ENCODE assay signal across 1 cellular context in genomic region chr20:33828326-33828834, GRCh38.
A peak's percentile ranks its signal among the peaks of the same experiment; 100 is the strongest.
TF ChIP-seq lines count a peak whose summit lies in the region.

No MANE protein-coding gene starts in this region.

TF ChIP-seq in HEK293, 187 proteins besides CTCF, POLR2A, EP300 and RAD21 (continued from another document):
- TF ChIP-seq, protein P1, sequence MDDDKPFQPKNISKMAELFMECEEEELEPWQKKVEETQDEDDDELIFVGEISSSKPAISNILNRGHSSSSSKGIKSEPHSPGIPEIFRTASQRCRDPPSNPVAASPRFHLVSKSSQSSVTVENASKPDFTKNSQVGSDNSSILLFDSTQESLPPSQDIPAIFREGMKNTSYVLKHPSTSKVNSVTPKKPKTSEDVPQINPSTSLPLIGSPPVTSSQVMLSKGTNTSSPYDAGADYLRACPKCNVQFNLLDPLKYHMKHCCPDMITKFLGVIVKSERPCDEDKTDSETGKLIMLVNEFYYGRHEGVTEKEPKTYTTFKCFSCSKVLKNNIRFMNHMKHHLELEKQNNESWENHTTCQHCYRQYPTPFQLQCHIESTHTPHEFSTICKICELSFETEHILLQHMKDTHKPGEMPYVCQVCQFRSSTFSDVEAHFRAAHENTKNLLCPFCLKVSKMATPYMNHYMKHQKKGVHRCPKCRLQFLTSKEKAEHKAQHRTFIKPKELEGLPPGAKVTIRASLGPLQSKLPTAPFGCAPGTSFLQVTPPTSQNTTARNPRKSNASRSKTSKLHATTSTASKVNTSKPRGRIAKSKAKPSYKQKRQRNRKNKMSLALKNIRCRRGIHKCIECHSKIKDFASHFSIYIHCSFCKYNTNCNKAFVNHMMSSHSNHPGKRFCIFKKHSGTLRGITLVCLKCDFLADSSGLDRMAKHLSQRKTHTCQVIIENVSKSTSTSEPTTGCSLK (tag by site-specific recombination; IDR thresholded peaks at IDR 0.05) = no peak
- no peak for TF ChIP-seq ZNF148 (tag by site-specific recombination; IDR thresholded peaks at IDR 0.05; ENCODE audit: borderline replicate concordance)
- TF ChIP-seq, protein P2, sequence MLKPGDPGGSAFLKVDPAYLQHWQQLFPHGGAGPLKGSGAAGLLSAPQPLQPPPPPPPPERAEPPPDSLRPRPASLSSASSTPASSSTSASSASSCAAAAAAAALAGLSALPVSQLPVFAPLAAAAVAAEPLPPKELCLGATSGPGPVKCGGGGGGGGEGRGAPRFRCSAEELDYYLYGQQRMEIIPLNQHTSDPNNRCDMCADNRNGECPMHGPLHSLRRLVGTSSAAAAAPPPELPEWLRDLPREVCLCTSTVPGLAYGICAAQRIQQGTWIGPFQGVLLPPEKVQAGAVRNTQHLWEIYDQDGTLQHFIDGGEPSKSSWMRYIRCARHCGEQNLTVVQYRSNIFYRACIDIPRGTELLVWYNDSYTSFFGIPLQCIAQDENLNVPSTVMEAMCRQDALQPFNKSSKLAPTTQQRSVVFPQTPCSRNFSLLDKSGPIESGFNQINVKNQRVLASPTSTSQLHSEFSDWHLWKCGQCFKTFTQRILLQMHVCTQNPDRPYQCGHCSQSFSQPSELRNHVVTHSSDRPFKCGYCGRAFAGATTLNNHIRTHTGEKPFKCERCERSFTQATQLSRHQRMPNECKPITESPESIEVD (tag by site-specific recombination; IDR thresholded peaks at IDR 0.05) = 0 out of 2 replicates have a peak, but pooled peaks have one; percentile 43
